ENCODE assay signal across 1 cellular context in genomic region chr2:30232027-30232800, GRCh38.
TF ChIP-seq lines count a peak whose summit lies in the region.

No MANE protein-coding gene starts in this region.

TF ChIP-seq in GM12878, 131 proteins besides CTCF, POLR2A, EP300 and RAD21 (continued from another document and continues in another):
- TF ChIP-seq, protein P1, sequence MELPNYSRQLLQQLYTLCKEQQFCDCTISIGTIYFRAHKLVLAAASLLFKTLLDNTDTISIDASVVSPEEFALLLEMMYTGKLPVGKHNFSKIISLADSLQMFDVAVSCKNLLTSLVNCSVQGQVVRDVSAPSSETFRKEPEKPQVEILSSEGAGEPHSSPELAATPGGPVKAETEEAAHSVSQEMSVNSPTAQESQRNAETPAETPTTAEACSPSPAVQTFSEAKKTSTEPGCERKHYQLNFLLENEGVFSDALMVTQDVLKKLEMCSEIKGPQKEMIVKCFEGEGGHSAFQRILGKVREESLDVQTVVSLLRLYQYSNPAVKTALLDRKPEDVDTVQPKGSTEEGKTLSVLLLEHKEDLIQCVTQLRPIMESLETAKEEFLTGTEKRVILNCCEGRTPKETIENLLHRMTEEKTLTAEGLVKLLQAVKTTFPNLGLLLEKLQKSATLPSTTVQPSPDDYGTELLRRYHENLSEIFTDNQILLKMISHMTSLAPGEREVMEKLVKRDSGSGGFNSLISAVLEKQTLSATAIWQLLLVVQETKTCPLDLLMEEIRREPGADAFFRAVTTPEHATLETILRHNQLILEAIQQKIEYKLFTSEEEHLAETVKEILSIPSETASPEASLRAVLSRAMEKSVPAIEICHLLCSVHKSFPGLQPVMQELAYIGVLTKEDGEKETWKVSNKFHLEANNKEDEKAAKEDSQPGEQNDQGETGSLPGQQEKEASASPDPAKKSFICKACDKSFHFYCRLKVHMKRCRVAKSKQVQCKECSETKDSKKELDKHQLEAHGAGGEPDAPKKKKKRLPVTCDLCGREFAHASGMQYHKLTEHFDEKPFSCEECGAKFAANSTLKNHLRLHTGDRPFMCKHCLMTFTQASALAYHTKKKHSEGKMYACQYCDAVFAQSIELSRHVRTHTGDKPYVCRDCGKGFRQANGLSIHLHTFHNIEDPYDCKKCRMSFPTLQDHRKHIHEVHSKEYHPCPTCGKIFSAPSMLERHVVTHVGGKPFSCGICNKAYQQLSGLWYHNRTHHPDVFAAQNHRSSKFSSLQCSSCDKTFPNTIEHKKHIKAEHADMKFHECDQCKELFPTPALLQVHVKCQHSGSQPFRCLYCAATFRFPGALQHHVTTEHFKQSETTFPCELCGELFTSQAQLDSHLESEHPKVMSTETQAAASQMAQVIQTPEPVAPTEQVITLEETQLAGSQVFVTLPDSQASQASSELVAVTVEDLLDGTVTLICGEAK (IDR thresholded peaks at IDR 0.05; ENCODE audit: borderline replicate concordance), result no peak
- TF ChIP-seq CBX3 (IDR thresholded peaks at IDR 0.05; ENCODE audit: borderline replicate concordance, low read depth), result no peak
- no peak for TF ChIP-seq TARDBP (IDR thresholded peaks at IDR 0.05; ENCODE audit: borderline replicate concordance)
- no peak for TF ChIP-seq ZNF592 (IDR thresholded peaks at IDR 0.05)
- TF ChIP-seq PBX3 (IDR thresholded peaks at IDR 0.05; ENCODE audit: insufficient replicate concordance, low read depth, low read length), result no peak
- no peak for TF ChIP-seq E4F1 (IDR thresholded peaks at IDR 0.05; ENCODE audit: borderline replicate concordance, partially characterized antibody)
- TF ChIP-seq CEBPZ (IDR thresholded peaks at IDR 0.05; ENCODE audit: low read depth, low read length), result no peak
- TF ChIP-seq IRF5 (IDR thresholded peaks at IDR 0.05; ENCODE audit: borderline replicate concordance), result no peak
- no peak for TF ChIP-seq NR2C1 (IDR thresholded peaks at IDR 0.05)
- no peak for TF ChIP-seq BRCA1 (IDR thresholded peaks at IDR 0.05; ENCODE audit: low read depth, low read length)
- TF ChIP-seq POU2F2 (IDR thresholded peaks at IDR 0.05; ENCODE audit: borderline replicate concordance, low read depth, low read length), result no peak; the same call in 2 of the 3 replicates
- peak; percentile 74 for TF ChIP-seq RUNX3 (IDR thresholded peaks at IDR 0.05; ENCODE audit: low read length)
- TF ChIP-seq RFX5 (IDR thresholded peaks at IDR 0.05; ENCODE audit: low read depth, low read length), result no peak
- no peak for TF ChIP-seq TBL1XR1 (IDR thresholded peaks at IDR 0.05; ENCODE audit: low read depth, low read length)
- TF ChIP-seq ZZZ3 (IDR thresholded peaks at IDR 0.05; ENCODE audit: control insufficient read depth, insufficient read length, low read depth), result no peak
- 0 out of 2 replicates have a peak, but pooled peaks have one; percentile 5 for TF ChIP-seq HCFC1 (IDR thresholded peaks at IDR 0.05; ENCODE audit: low read length)
- TF ChIP-seq HDAC6 (IDR thresholded peaks at IDR 0.05; ENCODE audit: unreplicated experiment), result no peak
- TF ChIP-seq ATF3 (IDR thresholded peaks at IDR 0.05; ENCODE audit: borderline replicate concordance, extremely low read depth, low read depth, low read length), result no peak
- no peak for TF ChIP-seq ZNF274 (IDR thresholded peaks at IDR 0.05; ENCODE audit: insufficient read depth, insufficient read length)
- TF ChIP-seq YBX1 (IDR thresholded peaks at IDR 0.05), result no peak
- no peak for TF ChIP-seq STAT1 (conservative IDR thresholded peaks at IDR 0.05)
- TF ChIP-seq PRDM15 (CRISPR knock-in tag; IDR thresholded peaks at IDR 0.05), result no peak
- peak; percentile 59 for TF ChIP-seq MLLT1 (IDR thresholded peaks at IDR 0.05)
- no peak for TF ChIP-seq FOXM1 (IDR thresholded peaks at IDR 0.05; ENCODE audit: low read depth, low read length)
- TF ChIP-seq MYB (IDR thresholded peaks at IDR 0.05; ENCODE audit: borderline replicate concordance, low read depth, low read length), result no peak
- peak in 1 of 2 experiments; percentile 29; a peak in 1 of 4 replicates for TF ChIP-seq ETV6 (conservative IDR thresholded peaks at IDR 0.05 in 1 of 2, IDR thresholded peaks at IDR 0.05 in 1 of 2; ENCODE audit: borderline replicate concordance in 1 of 2, low read depth in 1 of 2)
- TF ChIP-seq SP1 (IDR thresholded peaks at IDR 0.05; ENCODE audit: low read depth, low read length), result no peak
- TF ChIP-seq ZNF24 (IDR thresholded peaks at IDR 0.05), result no peak
- no peak for TF ChIP-seq ZNF217 (IDR thresholded peaks at IDR 0.05)
- TF ChIP-seq NR2C2 (IDR thresholded peaks at IDR 0.05; ENCODE audit: borderline replicate concordance, control insufficient read depth, insufficient read length, low read depth), result no peak
- TF ChIP-seq CREB1 (IDR thresholded peaks at IDR 0.05; ENCODE audit: low read depth), result no peak
- no peak for TF ChIP-seq NFYA (IDR thresholded peaks at IDR 0.05; ENCODE audit: borderline replicate concordance, low read depth, low read length)
- TF ChIP-seq ZBED1 (IDR thresholded peaks at IDR 0.05; ENCODE audit: borderline replicate concordance), result no peak
- no peak for TF ChIP-seq SUPT20H (IDR thresholded peaks at IDR 0.05; ENCODE audit: borderline replicate concordance, control insufficient read depth, low read depth, low read length)
- TF ChIP-seq HDAC2 (IDR thresholded peaks at IDR 0.05), result no peak
- TF ChIP-seq BCL11A (IDR thresholded peaks at IDR 0.05; ENCODE audit: low read depth, low read length), result no peak
